8 cellular contexts compared by ENCODE assay signal in genomic region chr1:204072951-204073836, GRCh38. TPM values are rescaled to one million over a fixed set of nuclear protein-coding genes. Genes with fewer than 3 reads are reported as not detected.
DNase-seq lines count a peak whose midpoint lies in the region; ATAC-seq and TF ChIP-seq lines count a peak whose summit lies in the region.

SOX13 (plus strand) TSS chr1:204073115; CDS start chr1:204112916, 39,801 bp downstream.

- intact Hi-C loops in mucosa of descending colon (cut with DNase I, micrococcal nuclease): loop anchor here in 1 of 2 donors (10.0 kb wide), 1 partner anchor 52 kb away; no protein-coding TSS in a partner anchor

- peak within 1 kb of the TSS; percentile 87 to 88 for H3K4me3 Mint-ChIP-seq in activated T-cell treated with anti-CD3 and anti-CD28 coated beads, Interleukin-2, amount 50 U/mL, for 72 hours

- H3K9me3 ChIP-seq in mucosa of descending colon: no peaks in the 10 kb centered on the region
- no peaks in the 10 kb centered on the region for H3K9me3 ChIP-seq in thymus (ENCODE audit: control insufficient read depth)

- H3K36me3 ChIP-seq in mucosa of descending colon (ENCODE audit: low read depth): no peaks in the 10 kb centered on the region
- H3K36me3 ChIP-seq in thymus (ENCODE audit: control insufficient read depth, insufficient read depth): no peaks in the 10 kb centered on the region

- peak within 1 kb of the TSS; percentile 62 for H3K4me3 ChIP-seq in fibroblast of mammary gland (ENCODE audit: control insufficient read depth, low read depth, low read length)
- peak within 1 kb of the TSS; percentile 46 for H3K4me3 ChIP-seq in mucosa of descending colon
- peak within 1 kb of the TSS; percentile 39 for H3K4me3 ChIP-seq in thymus (ENCODE audit: low read length)

- DNase-seq in stimulated activated naive CD4-positive, alpha-beta T cell treated with Interleukin-2 at 50 U/mL for 16 hours (lab: John Stamatoyannopoulos, UW): peak; percentile 23
- DNase-seq in stimulated activated naive CD4-positive, alpha-beta T cell (lab: John Stamatoyannopoulos, UW): no peak
- DNase-seq in NCI-H345 (lab: John Stamatoyannopoulos, UW) (peak; percentile 82), fibroblast of mammary gland (ENCODE audit: low read depth) (peak; percentile 89), mucosa of descending colon (peak; percentile 88 to 91 (median 91))
- peak; percentile 31 to 37 for DNase-seq in activated T-cell treated with anti-CD3 and anti-CD28 coated beads, Interleukin-2, amount 50 U/mL, for 72 hours

- peaks cover 63% of the 10 kb centered on the region for H3K27me3 Mint-ChIP-seq in activated T-cell treated with anti-CD3 and anti-CD28 coated beads, Interleukin-2, amount 50 U/mL, for 72 hours (ENCODE audit: low read depth)

- peak; percentile 71 to 76 for ATAC-seq in activated T-cell treated with anti-CD3 and anti-CD28 coated beads, Interleukin-2, amount 50 U/mL, for 72 hours (replicated peaks in 1 of 2)
- ATAC-seq in mucosa of descending colon: peak; percentile 83
- ATAC-seq in HG03025 (IDR thresholded peaks at IDR 0.05; ENCODE audit: low FRiP score, unreplicated experiment): no peak

- TF ChIP-seq CTCF in fibroblast of mammary gland (conservative IDR thresholded peaks at IDR 0.05; ENCODE audit: control insufficient read depth, insufficient read depth, low read depth, low read length) (peak; percentile 22), mucosa of descending colon (IDR thresholded peaks at IDR 0.05) (no peak)

- H3K27me3 ChIP-seq in thymus (ENCODE audit: control insufficient read depth, insufficient read depth): peaks cover 60% of the 10 kb centered on the region

- WGBS in thymus: under 1% methylated on average over 88 of the region's 88 CpGs

- peaks cover 12% of the 10 kb centered on the region for H3K4me1 Mint-ChIP-seq in activated T-cell treated with anti-CD3 and anti-CD28 coated beads, Interleukin-2, amount 50 U/mL, for 72 hours (ENCODE audit: low read depth)

- H3K4me1 ChIP-seq in mucosa of descending colon (ENCODE audit: low read depth) (peaks cover 8% of the 10 kb centered on the region), thymus (ENCODE audit: control insufficient read depth, insufficient read depth, low read length) (peaks cover 2% of the 10 kb centered on the region)

- peak within 1 kb of the TSS; percentile 18 for H3K27ac ChIP-seq in thymus (ENCODE audit: low read depth)

- peaks cover 0 to under 1% of the 10 kb centered on the region in 2 donors for H3K36me3 Mint-ChIP-seq in activated T-cell treated with anti-CD3 and anti-CD28 coated beads, Interleukin-2, amount 50 U/mL, for 72 hours (ENCODE audit: insufficient read depth in 2 of 2)

- no peak within 1 kb of the TSS for H3K27ac Mint-ChIP-seq in activated T-cell treated with anti-CD3 and anti-CD28 coated beads, Interleukin-2, amount 50 U/mL, for 72 hours

- H3K9me3 Mint-ChIP-seq in activated T-cell treated with anti-CD3 and anti-CD28 coated beads, Interleukin-2, amount 50 U/mL, for 72 hours: no peaks in the 10 kb centered on the region

RNA-seq across cellular contexts. Expression of gene SOX13, which starts in this region (rescaled TPM):
- total RNA-seq in activated T-cell treated with anti-CD3 and anti-CD28 coated beads, Interleukin-2, amount 50 U/mL, for 72 hours: 1 to 10 TPM; 1.9 to 3.9 TPM
- total RNA-seq in mucosa of descending colon: 10 to 100 TPM; 39.8 to 69.2 (median 40.7) TPM
- 3.8 TPM for polyA plus RNA-seq in thymus

Comparison
In these comparisons a context has a peak if more than half of its experiments do, and no peak if none do; other contexts are left out.
1. RNA of gene SOX13 (total RNA-seq): 39.8 to 69.2 TPM in mucosa of descending colon; 1.9 to 3.9 TPM in activated T-cell treated with anti-CD3 and anti-CD28 coated beads, Interleukin-2, amount 50 U/mL, for 72 hours; every median in the first group is over 4 times any median in the second.
2. DNase-seq: peak in stimulated activated naive CD4-positive, alpha-beta T cell treated with Interleukin-2 at 50 U/mL for 16 hours (single experiment), NCI-H345 (single experiment), activated T-cell treated with anti-CD3 and anti-CD28 coated beads, Interleukin-2, amount 50 U/mL, for 72 hours (2 of 2), fibroblast of mammary gland (single experiment) and mucosa of descending colon (3 of 3); none in stimulated activated naive CD4-positive, alpha-beta T cell (0 of 6).
3. Peak in every context shown above with its lines, with median percentiles within 50 percentile points of each other: H3K4me3 ChIP-seq.